In genomic region chr15:57213783-57214366, GRCh38 we compare ENCODE assay signal across 8 cellular contexts.
DNase-seq lines count a peak whose midpoint lies in the region; ATAC-seq and TF ChIP-seq lines count a peak whose summit lies in the region.

No MANE protein-coding gene starts in this region.

- H3K9me3 ChIP-seq in ascending aorta (no peaks in the 10 kb centered on the region), upper lobe of right lung (no peaks in the 10 kb centered on the region)

- no peaks in the 10 kb centered on the region for H3K27me3 ChIP-seq in ascending aorta
- H3K27me3 ChIP-seq in upper lobe of right lung: no peaks in the 10 kb centered on the region

- intact Hi-C loops in ascending aorta (cut with DNase I) (loop anchor here (5.0 kb wide), 2 partner anchors 67 to 93 kb away; no protein-coding TSS in a partner anchor), upper lobe of right lung (cut with DNase I) (loop anchor here (10.0 kb wide), 1 partner anchor 69 kb away; no protein-coding TSS in a partner anchor)

- H3K4me3 ChIP-seq in ascending aorta (no peak overlapping the region), upper lobe of right lung (no peak overlapping the region)

- peak; percentile 90 for DNase-seq in NCI-H510A treated with DMSO at 0.1 percent for 48 hours (lab: John Stamatoyannopoulos, UW)
- no peak for DNase-seq in NCI-H510A (lab: John Stamatoyannopoulos, UW)
- DNase-seq in NCI-H128 (lab: John Stamatoyannopoulos, UW; ENCODE audit: unreplicated experiment): peak; percentile 24
- no peak for DNase-seq in ascending aorta (ENCODE audit: low spot score in 2 of 2)
- peak; percentile 68 for DNase-seq in iris pigment epithelial cell (ENCODE audit: low read depth)
- DNase-seq in upper lobe of right lung: no peak
- DNase-seq in central memory CD4-positive, alpha-beta T cell: no peak

- H3K27ac ChIP-seq in ascending aorta (no peak overlapping the region), upper lobe of right lung (no peak overlapping the region)

- peaks cover 0 to 11% of the 10 kb centered on the region in 2 donors for H3K4me1 ChIP-seq in ascending aorta
- peaks cover 36% of the 10 kb centered on the region for H3K4me1 ChIP-seq in upper lobe of right lung

- ATAC-seq in upper lobe of right lung (peak; percentile 79), HG03439 (IDR thresholded peaks at IDR 0.05; ENCODE audit: unreplicated experiment) (no peak)

- H3K36me3 ChIP-seq in ascending aorta (no peaks in the 10 kb centered on the region), upper lobe of right lung (no peaks in the 10 kb centered on the region)

- peak in 2 of 3 experiments; percentile 38 to 49 for TF ChIP-seq CTCF in ascending aorta (IDR thresholded peaks at IDR 0.05)
- TF ChIP-seq CTCF in upper lobe of right lung (IDR thresholded peaks at IDR 0.05): peak; percentile 56

Comparison
In these comparisons a context has a peak if more than half of its experiments do, and no peak if none do; other contexts are left out.
1. DNase-seq: peak in NCI-H510A treated with DMSO at 0.1 percent for 48 hours (single experiment), NCI-H128 (single experiment) and iris pigment epithelial cell (single experiment); none in NCI-H510A (single experiment), ascending aorta (0 of 2), upper lobe of right lung (single experiment) and central memory CD4-positive, alpha-beta T cell (single experiment).